In the genomic region with DNA sequence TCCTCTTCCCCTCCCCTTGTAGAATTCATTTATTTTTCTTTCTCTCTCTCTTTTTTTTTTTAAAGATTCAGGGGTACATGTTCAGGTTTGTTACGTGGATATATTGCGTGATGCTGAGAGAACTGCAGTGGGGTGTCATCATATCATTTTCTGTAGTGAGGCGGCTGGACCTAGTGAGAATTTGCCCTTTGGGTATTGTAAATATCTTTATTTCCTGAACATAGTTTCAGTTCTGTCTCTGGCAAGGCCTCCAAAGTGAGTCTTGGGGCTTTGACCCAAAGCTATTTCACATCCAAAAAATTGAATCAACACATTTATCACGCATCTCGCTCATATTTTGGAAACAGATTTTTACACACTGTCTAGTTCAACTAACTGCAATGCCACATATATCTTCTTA, we compare ENCODE assay signal across 27 cellular contexts. TPM values are rescaled to one million over a fixed set of nuclear protein-coding genes. Genes with fewer than 3 reads are reported as not detected.
DNase-seq lines count a peak whose midpoint lies in the region; ATAC-seq and TF ChIP-seq lines count a peak whose summit lies in the region.
"Had no signal": no experiment of that assay in that cellular context is flagged by ENCODE, and none has a peak within 500 bp of the region (broad histone marks: within the 10 kb centered on the region; RNA-seq: fewer than 3 reads in every experiment).

No MANE protein-coding gene starts in this region.

- peaks cover 32% of the 10 kb centered on the region for H3K4me1 Mint-ChIP-seq in chondrocyte (ENCODE audit: low read depth)
- H3K4me1 Mint-ChIP-seq in glutamatergic neuron (ENCODE audit: low read depth, unreplicated experiment) = no peaks in the 10 kb centered on the region
- H3K4me1 Mint-ChIP-seq in activated CD4-positive, alpha-beta T cell treated with anti-CD3 and anti-CD28 coated beads, Interleukin-2, amount 10 ng/mL, durations not matched to agents 24 days and 14 days = no peaks in the 10 kb centered on the region
- H3K4me1 Mint-ChIP-seq: CD4-positive, alpha-beta memory T cell had no signal

- no peaks in the 10 kb centered on the region for H3K36me3 Mint-ChIP-seq in chondrocyte (ENCODE audit: low read depth)
- H3K36me3 Mint-ChIP-seq in glutamatergic neuron (ENCODE audit: unreplicated experiment) = no peaks in the 10 kb centered on the region
- H3K36me3 Mint-ChIP-seq in activated CD4-positive, alpha-beta T cell treated with anti-CD3 and anti-CD28 coated beads, Interleukin-2, amount 10 ng/mL, durations not matched to agents 24 days and 14 days (ENCODE audit: low read depth) = no peaks in the 10 kb centered on the region

- ATAC-seq in GM18511 (IDR thresholded peaks at IDR 0.05; ENCODE audit: unreplicated experiment) = peak; percentile 73
- ATAC-seq: HepG2, K562 had no signal

- H3K36me3 ChIP-seq in skeletal muscle tissue (ENCODE audit: control insufficient read depth in 3 of 3, insufficient read depth in 3 of 3, low read length in 3 of 3) = no peaks in the 10 kb centered on the region
- H3K36me3 ChIP-seq: BLaER1 treated with 17β-estradiol and CSF1 and Interleukin-3, amounts not matched to agents 10 nM and 100 nM; MG63 had no signal

- no peak for TF ChIP-seq CTCF in chondrocyte (IDR thresholded peaks at IDR 0.05)
- TF ChIP-seq CTCF in glutamatergic neuron (IDR thresholded peaks at IDR 0.05; ENCODE audit: partially characterized antibody, unreplicated experiment) = no peak

- peak overlapping the region in 1 of 3 donors; percentile 48 for H3K9ac ChIP-seq in skeletal muscle tissue (ENCODE audit: low read depth in 1 of 3, low read length in 3 of 3)
- H3K9ac ChIP-seq: BLaER1 treated with 17β-estradiol and CSF1 and Interleukin-3, amounts not matched to agents 10 nM and 100 nM had no signal

- no peaks in the 10 kb centered on the region for H3K27me3 ChIP-seq in skeletal muscle tissue (ENCODE audit: control insufficient read depth in 3 of 3, insufficient read depth in 3 of 3, low read length in 3 of 3)
- H3K27me3 ChIP-seq: BLaER1 treated with 17β-estradiol and CSF1 and Interleukin-3, amounts not matched to agents 10 nM and 100 nM; MG63 had no signal

- peak overlapping the region; percentile 79 for H3K27ac Mint-ChIP-seq in chondrocyte (ENCODE audit: unreplicated experiment)
- no peak overlapping the region for H3K27ac Mint-ChIP-seq in glutamatergic neuron (ENCODE audit: unreplicated experiment)
- no peak overlapping the region for H3K27ac Mint-ChIP-seq in activated CD4-positive, alpha-beta T cell treated with anti-CD3 and anti-CD28 coated beads, Interleukin-2, amount 10 ng/mL, durations not matched to agents 24 days and 14 days
- H3K27ac Mint-ChIP-seq: CD4-positive, alpha-beta memory T cell had no signal

- H3K9me3 Mint-ChIP-seq in chondrocyte (ENCODE audit: low read depth) = no peaks in the 10 kb centered on the region
- no peaks in the 10 kb centered on the region for H3K9me3 Mint-ChIP-seq in glutamatergic neuron (ENCODE audit: unreplicated experiment)
- no peaks in the 10 kb centered on the region for H3K9me3 Mint-ChIP-seq in activated CD4-positive, alpha-beta T cell treated with anti-CD3 and anti-CD28 coated beads, Interleukin-2, amount 10 ng/mL, durations not matched to agents 24 days and 14 days
- H3K9me3 Mint-ChIP-seq: CD4-positive, alpha-beta memory T cell had no signal

- peaks cover 17 to 28% (median 20%) of the 10 kb centered on the region in 3 donors for H3K4me1 ChIP-seq in skeletal muscle tissue (ENCODE audit: control insufficient read depth in 3 of 3, insufficient read depth in 3 of 3, low read length in 3 of 3)

- H3K9me3 ChIP-seq in skeletal muscle tissue (ENCODE audit: control insufficient read depth in 3 of 3, low read length in 3 of 3) = no peaks in the 10 kb centered on the region
- H3K9me3 ChIP-seq: BLaER1 treated with 17β-estradiol and CSF1 and Interleukin-3, amounts not matched to agents 10 nM and 100 nM; MG63 had no signal

- intact Hi-C loops in activated CD4-positive, alpha-beta T cell treated with anti-CD3 and anti-CD28 coated beads, Interleukin-2, amount 10 ng/mL, durations not matched to agents 24 days and 14 days (cut with micrococcal nuclease) = no loop called here

- no peaks in the 10 kb centered on the region for H3K27me3 Mint-ChIP-seq in chondrocyte (ENCODE audit: low read depth)
- H3K27me3 Mint-ChIP-seq in glutamatergic neuron (ENCODE audit: unreplicated experiment) = no peaks in the 10 kb centered on the region
- peaks cover 4% of the 10 kb centered on the region for H3K27me3 Mint-ChIP-seq in activated CD4-positive, alpha-beta T cell treated with anti-CD3 and anti-CD28 coated beads, Interleukin-2, amount 10 ng/mL, durations not matched to agents 24 days and 14 days

- H3K4me3 Mint-ChIP-seq in chondrocyte (ENCODE audit: unreplicated experiment) = no peak overlapping the region
- H3K4me3 Mint-ChIP-seq in glutamatergic neuron (ENCODE audit: unreplicated experiment) = no peak overlapping the region
- H3K4me3 Mint-ChIP-seq in activated CD4-positive, alpha-beta T cell treated with anti-CD3 and anti-CD28 coated beads, Interleukin-2, amount 10 ng/mL, durations not matched to agents 24 days and 14 days = no peak overlapping the region
- H3K4me3 Mint-ChIP-seq: CD4-positive, alpha-beta memory T cell had no signal

- H3K4me3 ChIP-seq in skeletal muscle tissue (ENCODE audit: low read length in 3 of 3) = no peak overlapping the region
- H3K4me3 ChIP-seq: BLaER1 treated with 17β-estradiol and CSF1 and Interleukin-3, amounts not matched to agents 10 nM and 100 nM; K562; MG63 had no signal

- peak overlapping the region; percentile 66 for H3K27ac ChIP-seq in skeletal muscle tissue (ENCODE audit: low read depth, low read length)
- H3K27ac ChIP-seq: 22Rv1; BLaER1 treated with 17β-estradiol and CSF1 and Interleukin-3, amounts not matched to agents 10 nM and 100 nM; HL-60 had no signal

- DNase-seq in NOMO-1 treated with DMSO at 0.1 percent for 48 hours (lab: John Stamatoyannopoulos, UW; ENCODE audit: unreplicated experiment) = peak; percentile 32
- no peak for DNase-seq in NOMO-1 treated with dmso at 0.1 percent for 144 hours (lab: John Stamatoyannopoulos, UW; ENCODE audit: unreplicated experiment)
- DNase-seq in chondrocyte (ENCODE audit: low spot score) = no peak
- no peak for DNase-seq in glutamatergic neuron
- DNase-seq in RPMI8226 = no peak
- no peak for DNase-seq in activated CD4-positive, alpha-beta T cell treated with anti-CD3 and anti-CD28 coated beads, Interleukin-2, amount 10 ng/mL, durations not matched to agents 24 days and 14 days
- DNase-seq: ACHN; CD4-positive, alpha-beta memory T cell; DND-41; MG63; NCI-H1092; NCI-H1436; NCI-H187 treated with DMSO at 0.1 percent for 48 hours; NCI-H2227 treated with DMSO at 0.1 percent for 48 hours; NCI-H510A; NK-92 treated with Interleukin-12 subunit alpha and Interleukin-12 subunit beta, amount 100 ng/mL, for 24 hours; OCI-M1; SHP77 had no signal

RNA-seq across cellular contexts. Expression of a gene that starts 25.4 kb away (rescaled TPM):
- total RNA-seq in chondrocyte (not detected in 3 replicates), skeletal muscle tissue (54.8 TPM), glutamatergic neuron (ENCODE audit: unreplicated experiment) (not detected)
- total RNA-seq in activated CD4-positive, alpha-beta T cell treated with anti-CD3 and anti-CD28 coated beads, Interleukin-2, amount 10 ng/mL, durations not matched to agents 24 days and 14 days = not detected in 2 replicates
- total RNA-seq: CD4-positive, alpha-beta memory T cell; HepG2; HT-29; K562 had no signal

RNA-seq across cellular contexts. Expression of a gene that starts 47.0 kb away (rescaled TPM):
- total RNA-seq in chondrocyte (not detected in 3 replicates), skeletal muscle tissue (2.6 TPM), glutamatergic neuron (ENCODE audit: unreplicated experiment) (not detected)
- not detected in 2 replicates for total RNA-seq in activated CD4-positive, alpha-beta T cell treated with anti-CD3 and anti-CD28 coated beads, Interleukin-2, amount 10 ng/mL, durations not matched to agents 24 days and 14 days
- total RNA-seq: CD4-positive, alpha-beta memory T cell; HepG2; HT-29; LHCN-M2 had no signal

Comparison
In these comparisons a context has a peak if more than half of its experiments do, and no peak if none do; other contexts are left out.
1. RNA of a gene that starts 25.4 kb away (total RNA-seq): 54.8 TPM in skeletal muscle tissue (single experiment); not detected in chondrocyte, not detected in glutamatergic neuron (single experiment) and not detected in activated CD4-positive, alpha-beta T cell treated with anti-CD3 and anti-CD28 coated beads, Interleukin-2, amount 10 ng/mL, durations not matched to agents 24 days and 14 days; every median in the first group is over 10 times any median in the second.